ENCODE assay signal across 8 cellular contexts in the genomic region with DNA sequence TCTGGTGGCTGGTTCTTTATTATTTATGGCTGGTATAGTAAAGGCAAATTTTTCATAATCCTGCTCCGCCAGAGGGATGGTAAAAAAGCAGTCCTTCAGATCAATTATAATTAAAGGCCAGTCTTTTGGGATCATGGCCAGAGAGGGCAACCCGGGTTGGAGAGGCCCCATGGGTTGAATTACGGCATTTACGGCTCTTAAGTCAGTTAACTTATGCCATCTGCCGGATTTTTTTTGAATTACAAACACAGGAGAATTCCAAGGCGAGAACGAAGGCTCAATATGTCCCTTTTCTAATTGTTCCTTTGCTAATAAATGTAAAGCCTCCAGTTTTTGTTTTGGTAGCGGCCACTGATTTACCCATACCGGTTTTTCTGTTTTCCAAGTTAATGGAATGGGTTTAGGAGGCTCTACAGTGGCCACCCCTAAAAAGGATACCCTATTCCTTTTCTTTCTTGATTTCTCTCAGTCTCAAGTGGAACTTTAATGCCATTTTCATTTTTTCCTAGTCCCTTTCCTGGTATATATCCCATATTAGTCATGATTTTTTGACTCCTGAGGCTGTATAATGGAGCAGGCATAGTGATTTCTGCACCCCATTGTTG. TPM values are rescaled to one million over a fixed set of nuclear protein-coding genes. Genes with fewer than 3 reads are reported as not detected.
A peak's percentile ranks its signal among the peaks of the same experiment; 100 is the strongest.
DNase-seq lines count a peak whose midpoint lies in the region; ATAC-seq, FAIRE-seq and TF ChIP-seq lines count a peak whose summit lies in the region.
"Not testable (repeated sequence)": the region's sequence is repeated elsewhere in the genome, so short reads cannot be mapped to it uniquely, and the experiment has no call there.

No MANE protein-coding gene starts in this region.

- not testable (repeated sequence) for H3K9me3 Mint-ChIP-seq in Calu3 (ENCODE audit: low read depth, unreplicated experiment)

- TF ChIP-seq CTCF in Calu3 (IDR thresholded peaks at IDR 0.05; ENCODE audit: unreplicated experiment) (peak; percentile 50), GM12878 (IDR thresholded peaks at IDR 0.05 in 2 of 3, conservative IDR thresholded peaks at IDR 0.05 in 1 of 3; ENCODE audit: control insufficient read depth in 2 of 3, extremely low read depth in 1 of 3, insufficient read depth in 1 of 3, low read depth in 3 of 3, low read length in 3 of 3) (peak; percentile 18 to 40 (median 19); a peak in 3 of 6 replicates), thoracic aorta (IDR thresholded peaks at IDR 0.05) (peak; percentile 54)

- peak; percentile 62 for TF ChIP-seq RAD21 in Ishikawa (IDR thresholded peaks at IDR 0.05; ENCODE audit: low read depth)
- TF ChIP-seq RAD21 in GM12878 (IDR thresholded peaks at IDR 0.05; ENCODE audit: insufficient read depth, low read depth, low read length), result peak; percentile 57

- not testable (repeated sequence) for H3K27me3 Mint-ChIP-seq in Calu3 (ENCODE audit: unreplicated experiment)

- in situ Hi-C loops in GM12878 (cut with MboI), result not testable (repeated sequence)

- H3K36me3 Mint-ChIP-seq in Calu3 (ENCODE audit: insufficient read depth, unreplicated experiment), result not testable (repeated sequence)

- BruUV-seq in Calu3 (replicated peaks; lab: Mats Ljungman, UMichigan); GM12878 (replicated peaks; lab: Mats Ljungman, UMichigan): not testable (repeated sequence)

- TF ChIP-seq EP300 in Ishikawa (IDR thresholded peaks at IDR 0.05; ENCODE audit: borderline replicate concordance); GM12878 (IDR thresholded peaks at IDR 0.05; ENCODE audit: borderline replicate concordance in 1 of 2, control insufficient read depth in 1 of 2, low read depth in 2 of 2, low read length in 2 of 2): not testable (repeated sequence)

- H3K4me1 ChIP-seq in SJCRH30; GM12878 (ENCODE audit: control insufficient read depth, insufficient read depth, low read length); thoracic aorta (ENCODE audit: control insufficient read depth in 1 of 2, low read depth in 2 of 2): not testable (repeated sequence)

- POLR2A ChIA-PET in GM12878 (lab: Charles Lee), result not testable (repeated sequence)

- ATAC-seq in GM12878; thoracic aorta (ENCODE audit: insufficient number of reproducible peaks, low FRiP score, low read depth): not testable (repeated sequence)

- H3K27ac ChIP-seq in SJCRH30; GM12878 (ENCODE audit: control insufficient read depth, insufficient read depth); thoracic aorta: not testable (repeated sequence)

- SMC1A ChIA-PET in GM12878 (lab: Charles Lee; ENCODE audit: uncharacterized antibody, unreplicated experiment), result interaction anchor here (0.6 to 5.8 kb wide), 4 partner anchors 8 to 161 kb away, joined by 3 to 70 read pairs (median 4); a partner anchor contains a TSS

- H3K9me3 ChIP-seq in SJCRH30 (replicated peaks); GM12878 (replicated peaks; ENCODE audit: control insufficient read depth, insufficient read depth, low read length); thoracic aorta: not testable (repeated sequence)

- H3K4me2 ChIP-seq in GM12878 (ENCODE audit: control insufficient read depth, insufficient read depth), result not testable (repeated sequence)

- H3K4me1 Mint-ChIP-seq in Calu3 (ENCODE audit: low read depth, unreplicated experiment), result peaks cover 19% of the 10 kb centered on the region

- intact Hi-C loops in Calu3 (cut with micrococcal nuclease; ENCODE audit: unreplicated experiment) (loop anchor here (1.0 to 5.0 kb wide), 4 partner anchors 36 to 207 kb away; no protein-coding TSS in a partner anchor), GM12878 (cut with micrococcal nuclease; ENCODE audit: unreplicated experiment) (loop anchor here (1.0 to 5.0 kb wide), 4 partner anchors 38 to 206 kb away; no protein-coding TSS in a partner anchor)

- not testable (repeated sequence) for H3K36me3 ChIP-seq in SJCRH30; GM12878 (ENCODE audit: control insufficient read depth in 2 of 2, insufficient read depth in 2 of 2, low read length in 1 of 2); thoracic aorta

- RAD21 ChIA-PET in GM12878 (lab: Charles Lee; ENCODE audit: unreplicated experiment), result interaction anchor here (3.3 kb wide), 1 partner anchor 39 kb away, joined by 31 read pairs; no protein-coding TSS in a partner anchor

- not testable (repeated sequence) for H3K79me2 ChIP-seq in GM12878 (ENCODE audit: control insufficient read depth, insufficient read depth, low read length)

- FAIRE-seq in GM12878 (lab: Jason Lieb, UNC), result not testable (repeated sequence)

- TF ChIP-seq POLR2A in GM12878 (IDR thresholded peaks at IDR 0.05; ENCODE audit: low read depth, low read length), result not testable (repeated sequence)

- H2AFZ ChIP-seq in GM12878 (ENCODE audit: control insufficient read depth, low read depth, low read length), result not testable (repeated sequence)

- peak; percentile 43 for DNase-seq in Calu3
- peak; percentile 69 for DNase-seq in NCI-H2196 (lab: John Stamatoyannopoulos, UW; ENCODE audit: unreplicated experiment)
- DNase-seq in SJCRH30, result peak; percentile 40 to 65
- not testable (repeated sequence) for DNase-seq in GM12878 (ENCODE audit: low read depth, low spot score); thoracic aorta (ENCODE audit: low spot score)
- DNase-seq in fibroblast of the conjunctiva (ENCODE audit: low read depth), result peak; percentile 30
- peak; percentile 78 for DNase-seq in midbrain (lab: John Stamatoyannopoulos, UW)

- not testable (repeated sequence) for H3K4me3 ChIP-seq in SJCRH30, GM12878, thoracic aorta

- not testable (repeated sequence) for H4K20me1 ChIP-seq in GM12878 (ENCODE audit: control insufficient read depth, insufficient read depth)

- H3K4me3 Mint-ChIP-seq in Calu3 (ENCODE audit: low read depth, unreplicated experiment), result not testable (repeated sequence)

- H3K27ac Mint-ChIP-seq in Calu3 (ENCODE audit: unreplicated experiment), result not testable (repeated sequence)

- WGBS in GM12878 (ENCODE audit: insufficient coverage, insufficient replicate concordance, low lambda C conversion rate, missing lambda C conversion rate), result under 1% methylated on average over 9 of the region's 9 CpGs

- CTCF ChIA-PET in Calu3 (lab: Charles Lee), result not testable (repeated sequence)
- CTCF ChIA-PET in GM12878 (lab: Yijun Ruan, JAX), result interaction anchor here (0.7 to 3.6 kb wide), 13 partner anchors 11 to 523 kb away, joined by 3 to 98 read pairs (median 5); a partner anchor contains a TSS

- H3K27me3 ChIP-seq in SJCRH30; GM12878 (replicated peaks in 1 of 2; ENCODE audit: control insufficient read depth in 2 of 2, insufficient read depth in 2 of 2, low read length in 1 of 2); thoracic aorta (replicated peaks; ENCODE audit: insufficient read depth): not testable (repeated sequence)

- H3K9ac ChIP-seq in GM12878 (ENCODE audit: control insufficient read depth, insufficient read depth, low read length), result not testable (repeated sequence)

TF ChIP-seq in GM12878, 131 proteins besides CTCF, POLR2A, EP300 and RAD21:
- TF ChIP-seq SMC3 (IDR thresholded peaks at IDR 0.05; ENCODE audit: borderline replicate concordance, low read length), result peak; percentile 26; the same call in 1 of the 2 replicates

RNA-seq across cellular contexts. Expression of a gene that starts 40.3 kb away (rescaled TPM):
- total RNA-seq in Calu3 (2022), result not detected in 2 replicates
- total RNA-seq in SJCRH30 (2014; rRNA removed; shearing (Covaris generic)), result not detected in 2 replicates
- total RNA-seq in GM12878 (2013; cell fraction: nucleolus; rRNA removed), result not detected in 2 replicates
- total RNA-seq in GM12878 (2014; rRNA removed), result not detected in 2 replicates
- not detected in 2 replicates for total RNA-seq in GM12878 (2014; rRNA removed; fragmentation: Illumina TruSeq; extraction: Trizol)
- 0.72 TPM in 1 of 2 replicates, not detected in the other for total RNA-seq in GM12878 (2021)
- polyA plus RNA-seq in GM12878 (2011; ENCODE audit: low read depth), result not detected
- not detected in 2 replicates for polyA plus RNA-seq in GM12878 (2011; rRNA removed)
- not detected in 2 replicates for polyA plus RNA-seq in GM12878 (2011; cell fraction: cytosol; rRNA removed)
- polyA plus RNA-seq in GM12878 (2011; cell fraction: nucleus; rRNA removed), result not detected in 2 replicates
- polyA plus RNA-seq in GM12878 (2012), result not detected in 2 replicates
- polyA plus RNA-seq in GM12878 (2014; fragmentation: Illumina TruSeq; extraction: Trizol), result not detected in 2 replicates
- polyA plus RNA-seq in GM12878 (2014; fragmentation: Nextera tagmentation; extraction: Ambion mirVana), result not detected
- polyA plus RNA-seq in GM12878 (2014; rRNA removed), result not detected in 2 replicates
- polyA plus RNA-seq in GM12878 (2016; fragmentation: Nextera tagmentation; extraction: Ambion mirVana), result not detected
- not detected in 2 replicates for polyA minus RNA-seq in GM12878 (2011; rRNA and poly(A)+ RNA removed)
- polyA minus RNA-seq in GM12878 (2011; cell fraction: cytosol; rRNA and poly(A)+ RNA removed), result not detected in 2 replicates
- polyA minus RNA-seq in GM12878 (2011; cell fraction: nucleus; rRNA and poly(A)+ RNA removed), result not detected in 2 replicates
- total RNA-seq in thoracic aorta, result not detected

RNA-seq across cellular contexts. Expression of a gene that starts 41.3 kb away (rescaled TPM):
- 30.3 and 38.7 TPM in 2 replicates for total RNA-seq in Calu3 (2022)
- 17.4 and 22.6 TPM in 2 replicates for total RNA-seq in SJCRH30 (2014; rRNA removed; shearing (Covaris generic))
- total RNA-seq in GM12878 (2013; cell fraction: nucleolus; rRNA removed), result 4.5 and 4.6 TPM in 2 replicates
- 4.9 and 5.8 TPM in 2 replicates for total RNA-seq in GM12878 (2014; rRNA removed)
- total RNA-seq in GM12878 (2014; rRNA removed; fragmentation: Illumina TruSeq; extraction: Trizol), result 2.9 and 3.4 TPM in 2 replicates
- 4.5 and 5.8 TPM in 2 replicates for total RNA-seq in GM12878 (2021)
- polyA plus RNA-seq in GM12878 (2011; ENCODE audit: low read depth), result 0.42 TPM
- 23.3 and 24.5 TPM in 2 replicates for polyA plus RNA-seq in GM12878 (2011; rRNA removed)
- polyA plus RNA-seq in GM12878 (2011; cell fraction: cytosol; rRNA removed), result 23.1 and 23.3 TPM in 2 replicates
- polyA plus RNA-seq in GM12878 (2011; cell fraction: nucleus; rRNA removed), result 20.0 and 30.4 TPM in 2 replicates
- polyA plus RNA-seq in GM12878 (2012), result 1.5 and 1.9 TPM in 2 replicates
- 2.7 and 2.9 TPM in 2 replicates for polyA plus RNA-seq in GM12878 (2014; fragmentation: Illumina TruSeq; extraction: Trizol)
- 1 to 10 TPM in 1 of 2 experiments, under 1 TPM in 1; 0.97 to 1.9 TPM for polyA plus RNA-seq in GM12878 (2014; fragmentation: Nextera tagmentation; extraction: Ambion mirVana)
- 3.9 and 5.7 TPM in 2 replicates for polyA plus RNA-seq in GM12878 (2014; rRNA removed)
- 10 to 100 TPM; 10.5 to 12.4 TPM for polyA plus RNA-seq in GM12878 (2016; fragmentation: Nextera tagmentation; extraction: Ambion mirVana)
- polyA minus RNA-seq in GM12878 (2011; rRNA and poly(A)+ RNA removed), result 8.1 and 11.4 TPM in 2 replicates
- 2.9 and 3.3 TPM in 2 replicates for polyA minus RNA-seq in GM12878 (2011; cell fraction: cytosol; rRNA and poly(A)+ RNA removed)
- 3.9 and 6.8 TPM in 2 replicates for polyA minus RNA-seq in GM12878 (2011; cell fraction: nucleus; rRNA and poly(A)+ RNA removed)
- total RNA-seq in thoracic aorta, result 10 to 100 TPM; 20.2 to 39.7 TPM
